8 cellular contexts compared by ENCODE assay signal in the genomic region with DNA sequence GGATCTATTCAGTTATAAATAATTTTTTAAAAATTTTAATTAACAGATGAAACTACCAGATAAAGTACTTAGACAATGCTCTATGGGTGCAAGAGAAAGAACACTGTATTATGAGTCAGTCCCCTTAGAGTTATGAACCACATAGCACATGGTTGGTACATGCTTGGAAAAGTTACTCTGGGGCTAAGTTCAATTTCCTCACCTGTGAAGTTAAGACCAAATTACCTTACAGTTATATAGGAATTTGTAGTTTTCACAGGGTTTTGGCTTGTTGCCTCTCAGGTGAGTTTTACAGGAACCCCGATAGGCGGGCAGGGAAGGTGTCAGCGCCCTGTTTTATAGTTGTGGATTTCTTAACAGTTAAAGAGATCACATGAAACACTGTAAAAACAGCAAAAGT. TPM values are rescaled to one million over a fixed set of nuclear protein-coding genes. Genes with fewer than 3 reads are reported as not detected.
DNase-seq lines count a peak whose midpoint lies in the region; ATAC-seq, FAIRE-seq and TF ChIP-seq lines count a peak whose summit lies in the region.

No MANE protein-coding gene starts in this region.

- H3K36me3 ChIP-seq in CD8-positive, alpha-beta T cell (ENCODE audit: insufficient read depth, low read length), result no peaks in the 10 kb centered on the region
- H3K36me3 ChIP-seq in Loucy (ENCODE audit: insufficient read depth, low read length) (no peaks in the 10 kb centered on the region), colonic mucosa (no peaks in the 10 kb centered on the region), muscle layer of duodenum (ENCODE audit: control insufficient read depth in 1 of 2, insufficient read depth in 2 of 2, low read length in 2 of 2) (no peaks in the 10 kb centered on the region)

- H3K27me3 ChIP-seq in CD8-positive, alpha-beta T cell (ENCODE audit: insufficient read depth, low read length), result no peaks in the 10 kb centered on the region
- no peaks in the 10 kb centered on the region for H3K27me3 ChIP-seq in Loucy (ENCODE audit: insufficient read depth, low read length, poor library complexity, severe bottlenecking)
- no peaks in the 10 kb centered on the region for H3K27me3 ChIP-seq in colonic mucosa
- no peaks in the 10 kb centered on the region for H3K27me3 ChIP-seq in muscle layer of duodenum (ENCODE audit: low read depth, low read length)

- peaks cover 10% of the 10 kb centered on the region for H3K36me3 Mint-ChIP-seq in CD8-positive, alpha-beta T cell

- peaks cover 43% of the 10 kb centered on the region for H4K20me1 ChIP-seq in Loucy (ENCODE audit: insufficient read depth, low read length, poor library complexity, severe bottlenecking)

- no peaks in the 10 kb centered on the region for H3K27me3 Mint-ChIP-seq in CD8-positive, alpha-beta T cell (ENCODE audit: low read depth)

- H3K4me1 ChIP-seq in CD8-positive, alpha-beta T cell (ENCODE audit: insufficient read depth, low read length), result peaks cover 26% of the 10 kb centered on the region
- H3K4me1 ChIP-seq in Loucy (ENCODE audit: insufficient read depth, low read length, poor library complexity, severe bottlenecking) (peaks cover 15% of the 10 kb centered on the region), colonic mucosa (peaks cover 6% of the 10 kb centered on the region), muscle layer of duodenum (ENCODE audit: control insufficient read depth in 1 of 2, insufficient read depth in 2 of 2, low read length in 2 of 2) (peaks cover 0 to 25% of the 10 kb centered on the region in 2 donors)

- no peak overlapping the region for H3K27ac ChIP-seq in CD8-positive, alpha-beta T cell (ENCODE audit: low read depth, low read length)
- H3K27ac ChIP-seq in colonic mucosa (peak overlapping the region; percentile 93), muscle layer of duodenum (ENCODE audit: low read length) (peak overlapping the region; percentile 92)

- H3K4me3 ChIP-seq in CD8-positive, alpha-beta T cell (ENCODE audit: low read depth, low read length), result peak overlapping the region; percentile 74
- H3K4me3 ChIP-seq in Loucy (ENCODE audit: low read length, poor library complexity, severe bottlenecking) (peak overlapping the region; percentile 98), colonic mucosa (peak overlapping the region; percentile 76), muscle layer of duodenum (ENCODE audit: low read depth in 1 of 2, low read length in 2 of 2) (peak overlapping the region; percentile 96)

- CTCF ChIA-PET in CD8-positive, alpha-beta T cell (lab: Charles Lee), result no interaction called here

- H2AFZ ChIP-seq in Loucy (ENCODE audit: low read length), result no peak overlapping the region

- H3K4me3 Mint-ChIP-seq in CD8-positive, alpha-beta T cell, result peak overlapping the region; percentile 96

- DNase-seq in CD8-positive, alpha-beta T cell, result no peak
- DNase-seq in colonic mucosa, result no peak
- no peak for DNase-seq in H54 (ENCODE audit: insufficient read length, low spot score)
- no peak for DNase-seq in activated gamma-delta T cell (lab: John Stamatoyannopoulos, UW)
- no peak for DNase-seq in ureter (ENCODE audit: low spot score)

- H3K9ac ChIP-seq in Loucy (ENCODE audit: low read depth, low read length, poor library complexity, severe bottlenecking) (peak overlapping the region; percentile 93), colonic mucosa (ENCODE audit: low read depth in 2 of 2, low read length in 2 of 2) (peak overlapping the region; percentile 98 to 100)

- ATAC-seq in CD8-positive, alpha-beta T cell, result no peak
- no peak for ATAC-seq in HG02798 (IDR thresholded peaks at IDR 0.05; ENCODE audit: poor library complexity, unreplicated experiment)

- no peak for FAIRE-seq in H54 (lab: Jason Lieb, UNC)

- intact Hi-C loops in CD8-positive, alpha-beta T cell (cut with DNase I, micrococcal nuclease), result loop anchor here (2.0 to 5.0 kb wide), 4 partner anchors 35 to 1764 kb away; a partner anchor contains a TSS
- intact Hi-C loops in colonic mucosa (cut with DNase I), result no loop called here

- H3K9me2 ChIP-seq in Loucy (replicated peaks; ENCODE audit: low read depth, low read length), result no peaks in the 10 kb centered on the region

- H3K27ac Mint-ChIP-seq in CD8-positive, alpha-beta T cell, result peak overlapping the region; percentile 85

- H3K9me3 Mint-ChIP-seq in CD8-positive, alpha-beta T cell, result no peaks in the 10 kb centered on the region

- POLR2A ChIA-PET in CD8-positive, alpha-beta T cell (lab: Charles Lee), result no interaction called here

- H3F3A ChIP-seq in Loucy (ENCODE audit: low read depth), result no peaks in the 10 kb centered on the region

- H3K79me2 ChIP-seq in Loucy (ENCODE audit: insufficient read depth, low read length), result peaks cover 53% of the 10 kb centered on the region

- TF ChIP-seq CTCF in CD8-positive, alpha-beta T cell (IDR thresholded peaks at IDR 0.05), result no peak
- no peak for TF ChIP-seq CTCF in Loucy (conservative IDR thresholded peaks at IDR 0.05; ENCODE audit: low read length)
- no peak for TF ChIP-seq CTCF in colonic mucosa (IDR thresholded peaks at IDR 0.05)

- H3K4me1 Mint-ChIP-seq in CD8-positive, alpha-beta T cell (ENCODE audit: low read depth), result peaks cover 43% of the 10 kb centered on the region

- peak overlapping the region; percentile 76 for H3K4me2 ChIP-seq in Loucy (ENCODE audit: low read depth, low read length, poor library complexity, severe bottlenecking)

- no peak for TF ChIP-seq POLR2A in H54 (IDR thresholded peaks at IDR 0.05; ENCODE audit: low read depth, low read length)

- H3K9me3 ChIP-seq in CD8-positive, alpha-beta T cell (ENCODE audit: low read length), result no peaks in the 10 kb centered on the region
- H3K9me3 ChIP-seq in Loucy (ENCODE audit: insufficient read depth, low read depth, low read length), result no peaks in the 10 kb centered on the region
- no peaks in the 10 kb centered on the region for H3K9me3 ChIP-seq in colonic mucosa
- no peaks in the 10 kb centered on the region for H3K9me3 ChIP-seq in muscle layer of duodenum (ENCODE audit: control insufficient read depth in 1 of 2, low read length in 2 of 2)

RNA-seq across cellular contexts. Expression of a gene that starts 1.2 kb away (rescaled TPM):
- 10 to 100 TPM; 36.1 to 42.4 TPM for total RNA-seq in CD8-positive, alpha-beta T cell
- 100 to 1,000 TPM; 114 to 190 TPM for total RNA-seq in colonic mucosa
- 43.1 TPM for total RNA-seq in ureter

RNA-seq across cellular contexts. Expression of a gene that starts 48.9 kb away (rescaled TPM):
- total RNA-seq in CD8-positive, alpha-beta T cell, result not detected
- total RNA-seq in colonic mucosa (under 1 TPM in 1 of 2 donors, not detected in 1; 0.58 TPM), ureter (0.83 TPM)
